In the genomic region with DNA sequence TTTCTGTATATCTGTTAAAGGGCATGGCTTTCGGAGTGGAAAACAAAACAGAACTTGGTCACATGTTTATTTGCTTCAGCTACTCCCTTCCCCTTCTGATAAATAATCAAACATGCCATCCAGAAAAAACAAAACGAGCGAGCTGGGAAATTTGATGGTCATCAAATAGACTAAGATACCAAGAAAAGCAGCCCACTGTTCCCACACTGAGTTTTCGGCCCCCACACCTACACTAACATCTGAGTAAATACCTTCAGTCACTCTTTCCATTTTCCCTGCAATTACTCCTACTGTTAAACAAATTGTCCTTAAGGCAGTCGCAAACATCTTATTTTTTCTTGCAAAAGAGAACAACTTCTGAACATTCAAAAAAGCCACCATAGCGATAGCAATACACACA, we compare ENCODE assay signal across 8 cellular contexts.
DNase-seq lines count a peak whose midpoint lies in the region; TF ChIP-seq lines count a peak whose summit lies in the region.

No MANE protein-coding gene starts in this region.

- H3K4me3 ChIP-seq in fibroblast of villous mesenchyme (ENCODE audit: low read depth, low read length) (peak overlapping the region; percentile 70), skin epidermis (peak overlapping the region in 6 of 7 experiments; percentile 4 to 50 (median 38))

- H3K14ac ChIP-seq in H9 (ENCODE audit: insufficient read depth, low read length), result no peak overlapping the region

- H3K56ac ChIP-seq in H9 (ENCODE audit: insufficient read length, low read depth, low read length), result no peak overlapping the region

- no peak overlapping the region for H4K5ac ChIP-seq in H9 (ENCODE audit: insufficient read length, low read depth, low read length)

- H3K4ac ChIP-seq in H9 (ENCODE audit: low read depth, low read length), result no peak overlapping the region

- H4K8ac ChIP-seq in H9 (replicated peaks; ENCODE audit: insufficient read length, low read depth, low read length), result no peak overlapping the region

- no peak overlapping the region for H3K4me2 ChIP-seq in H9 (ENCODE audit: insufficient read depth, insufficient read length, low read length)

- no CpG with 5 or more reads among the region's 6 CpGs for WGBS in H9 (ENCODE audit: extremely low coverage, insufficient read length, low lambda C conversion rate)

- H3K9me3 Mint-ChIP-seq in HFFc6 (no peaks in the 10 kb centered on the region), H9 (no peaks in the 10 kb centered on the region)

- no peak overlapping the region for H2BK5ac ChIP-seq in H9 (ENCODE audit: insufficient read length, low read length)

- no peak overlapping the region for H2AFZ ChIP-seq in H9 (ENCODE audit: low read length)

- H4K91ac ChIP-seq in H9 (ENCODE audit: insufficient read length, low read depth, low read length), result no peak overlapping the region

- H3K18ac ChIP-seq in H9 (ENCODE audit: insufficient read length, low read depth, low read length), result no peak overlapping the region

- H3K9ac ChIP-seq in H9 (ENCODE audit: extremely low read depth, insufficient read length, low read length), result no peak overlapping the region

- H4K20me1 ChIP-seq in H9 (ENCODE audit: control insufficient read depth, insufficient read depth, insufficient read length), result no peaks in the 10 kb centered on the region

- H3K27me3 Mint-ChIP-seq in HFFc6 (ENCODE audit: insufficient read depth) (no peaks in the 10 kb centered on the region), H9 (ENCODE audit: low read depth) (no peaks in the 10 kb centered on the region; the same call in 1 of the 2 replicates)

- H2BK20ac ChIP-seq in H9 (ENCODE audit: low read depth, low read length, poor library complexity, severe bottlenecking), result no peak overlapping the region

- H3K4me1 Mint-ChIP-seq in HFFc6 (ENCODE audit: low read depth) (peaks cover 49% of the 10 kb centered on the region), H9 (peaks cover 63 to 64% of the 10 kb centered on the region in 2 experiments)

- H2BK120ac ChIP-seq in H9 (ENCODE audit: low read depth, low read length, poor library complexity, severe bottlenecking), result no peak overlapping the region

- H3K27ac ChIP-seq in skin epidermis, result peak overlapping the region in 18 of 21 experiments; percentile 24 to 93 (median 86)
- H3K27ac ChIP-seq in H9 (ENCODE audit: insufficient read length, low read depth, low read length), result no peak overlapping the region
- no peak overlapping the region for H3K27ac ChIP-seq in caudate nucleus (ENCODE audit: low read depth, low read length)

- H3K36me3 Mint-ChIP-seq in HFFc6 (ENCODE audit: low read depth) (no peaks in the 10 kb centered on the region), H9 (ENCODE audit: insufficient read depth in 1 of 3, low read depth in 3 of 3) (no peaks in the 10 kb centered on the region)

- H2BK15ac ChIP-seq in H9 (ENCODE audit: low read depth, low read length), result no peak overlapping the region

- H3K79me2 ChIP-seq in H9 (ENCODE audit: insufficient read depth, low read length), result no peaks in the 10 kb centered on the region

- H3K79me1 ChIP-seq in H9 (ENCODE audit: insufficient read depth, low read depth, low read length, poor library complexity, severe bottlenecking), result no peaks in the 10 kb centered on the region

- no peak overlapping the region for H2BK12ac ChIP-seq in H9 (ENCODE audit: insufficient read length, low read depth, low read length)

- no peak overlapping the region for H2AK5ac ChIP-seq in H9 (ENCODE audit: insufficient read length, low read length)

- no peaks in the 10 kb centered on the region for H3K23me2 ChIP-seq in H9 (ENCODE audit: insufficient read length, low read depth, low read length, poor library complexity, severe bottlenecking)

- H3K27me3 ChIP-seq in H9 (ENCODE audit: insufficient read depth, low read length), result no peaks in the 10 kb centered on the region

- no peak overlapping the region for H3T11ph ChIP-seq in H9 (ENCODE audit: low read length)

- TF ChIP-seq CTCF in HFFc6 (IDR thresholded peaks at IDR 0.05) (no peak), fibroblast of villous mesenchyme (IDR thresholded peaks at IDR 0.05; ENCODE audit: insufficient read depth, low read depth, low read length) (no peak), H9 (conservative IDR thresholded peaks at IDR 0.05) (no peak)

- H3K27ac Mint-ChIP-seq in HFFc6 (peak overlapping the region; percentile 95), H9 (peak overlapping the region in 1 of 3 experiments; percentile 37; a peak in 2 of 7 replicates)

- DNase-seq in HFFc6 (no peak), fibroblast of villous mesenchyme (ENCODE audit: low read depth) (no peak), NCI-H2107 treated with DMSO at 0.1 percent for 48 hours (lab: John Stamatoyannopoulos, UW; ENCODE audit: unreplicated experiment) (no peak), H9 (no peak), NCI-H2029 (lab: John Stamatoyannopoulos, UW) (no peak), caudate nucleus (lab: John Stamatoyannopoulos, UW) (no peak)
- DNase-seq in activated CD4-positive, alpha-beta T cell treated with anti-CD3 and anti-CD28 coated beads, Interleukin-2, amount 50 U/mL, for 4 hours, result peak; percentile 29 to 37

- H3K23ac ChIP-seq in H9 (ENCODE audit: insufficient read length, low read depth, low read length), result no peak overlapping the region

- H3K4me3 Mint-ChIP-seq in HFFc6 (peak overlapping the region; percentile 89), H9 (peak overlapping the region in 1 of 2 experiments; percentile 50; a peak in 3 of 5 replicates)

- no peaks in the 10 kb centered on the region for H3K9me3 ChIP-seq in H9 (ENCODE audit: control insufficient read depth, low read depth, low read length)

- H3K4me1 ChIP-seq in H9 (ENCODE audit: insufficient read depth, low read length), result peaks cover 28% of the 10 kb centered on the region

Comparison
In these comparisons a context has a peak if more than half of its experiments do, and no peak if none do; other contexts are left out.
1. DNase-seq: peak in activated CD4-positive, alpha-beta T cell treated with anti-CD3 and anti-CD28 coated beads, Interleukin-2, amount 50 U/mL, for 4 hours (2 of 2); none in HFFc6 (single experiment), fibroblast of villous mesenchyme (single experiment), NCI-H2107 treated with DMSO at 0.1 percent for 48 hours (single experiment), H9 (single experiment), NCI-H2029 (single experiment) and caudate nucleus (0 of 61).
2. H3K27ac ChIP-seq: peak in skin epidermis (18 of 21); none in H9 (single experiment) and caudate nucleus (single experiment).